26 cellular contexts compared by ENCODE assay signal in the genomic region with DNA sequence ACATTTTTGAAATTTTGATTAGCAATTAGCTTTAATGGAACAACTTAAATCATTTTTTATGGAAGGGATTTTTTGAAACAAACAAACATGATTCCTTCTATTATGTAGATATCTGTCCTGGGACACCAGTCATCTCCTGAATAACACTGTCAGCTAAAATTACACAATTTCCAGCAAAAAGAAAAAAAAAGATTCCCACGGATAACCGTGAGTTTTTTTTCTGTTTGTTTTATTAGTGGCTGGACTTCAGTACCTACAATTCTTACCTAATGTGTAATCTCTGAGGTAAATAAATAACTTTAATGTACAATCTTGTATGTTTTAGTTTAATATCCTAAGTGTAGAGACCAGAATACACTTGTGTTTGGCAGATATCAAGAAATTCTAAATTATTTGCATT.
"Had no signal": no experiment of that assay in that cellular context is flagged by ENCODE, and none has a peak within 500 bp of the region (broad histone marks: within the 10 kb centered on the region; RNA-seq: fewer than 3 reads in every experiment).

No MANE protein-coding gene starts in this region.

- H3K4me1 ChIP-seq: gastrocnemius medialis, left ventricle myocardium inferior, lower lobe of right lung, psoas muscle, stomach, thyroid gland had no signal

- H3K27me3 Mint-ChIP-seq: naive thymus-derived CD8-positive, alpha-beta T cell had no signal

- H3K4me3 Mint-ChIP-seq: naive thymus-derived CD8-positive, alpha-beta T cell had no signal

- DNase-seq: dorsolateral prefrontal cortex; effector CD4-positive, alpha-beta T cell; foreskin fibroblast; gastrocnemius medialis; head of caudate nucleus; kidney; left cardiac atrium; left ventricle myocardium inferior; lower lobe of right lung; naive thymus-derived CD8-positive, alpha-beta T cell; occipital lobe; ovary; posterior cingulate gyrus; psoas muscle; retina; stimulated activated CD4-positive, alpha-beta T cell treated with anti-CD3 and anti-CD28 coated beads, Interleukin-12 subunit alpha, Interleukin-12 subunit beta, amount 100 ng/mL, for 4 hours; stimulated activated CD4-positive, alpha-beta T cell treated with anti-CD3 and anti-CD28 coated beads, Interleukin-1b, Interleukin-23, amount 100 ng/mL, for 48 hours; stimulated activated CD4-positive, alpha-beta T cell treated with anti-CD3 and anti-CD28 coated beads, Interleukin-4, amount 100 ng/mL, for 1 hour; stimulated activated CD8-positive, alpha-beta memory T cell treated with anti-CD3 and anti-CD28 coated beads, Interleukin-4, amount 100 ng/mL, for 48 hours; stimulated activated naive CD4-positive, alpha-beta T cell treated with Interleukin-2 at 50 U/mL for 16 hours; stomach; thyroid gland; trophoblast cell had no signal

- ATAC-seq: esophagus mucosa; gastrocnemius medialis; left cardiac atrium; lower lobe of right lung; naive thymus-derived CD8-positive, alpha-beta T cell; psoas muscle; sciatic nerve had no signal

- H3K27ac ChIP-seq: dorsolateral prefrontal cortex, gastrocnemius medialis, left ventricle myocardium inferior, lower lobe of right lung, ovary, psoas muscle, stomach, thyroid gland had no signal

- H3K4me3 ChIP-seq: dorsolateral prefrontal cortex, gastrocnemius medialis, left ventricle myocardium inferior, lower lobe of right lung, ovary, psoas muscle, smooth muscle cell, stomach, thyroid gland had no signal

- H3K27ac Mint-ChIP-seq: naive thymus-derived CD8-positive, alpha-beta T cell had no signal

- H3K4me2 ChIP-seq: smooth muscle cell had no signal

- H3K9me3 ChIP-seq: gastrocnemius medialis, left ventricle myocardium inferior, lower lobe of right lung, ovary, psoas muscle, thyroid gland had no signal

- H3K36me3 Mint-ChIP-seq: naive thymus-derived CD8-positive, alpha-beta T cell had no signal

- H3K36me3 ChIP-seq: gastrocnemius medialis, left ventricle myocardium inferior, lower lobe of right lung, ovary, stomach, thyroid gland had no signal

- H3K4me1 Mint-ChIP-seq: naive thymus-derived CD8-positive, alpha-beta T cell had no signal

- FAIRE-seq: kidney had no signal

- H3K27me3 ChIP-seq: dorsolateral prefrontal cortex, gastrocnemius medialis, stomach, thyroid gland had no signal
